ENCODE assay signal across 9 cellular contexts in genomic region chr4:80492761-80493160, GRCh38.
DNase-seq lines count a peak whose midpoint lies in the region; ATAC-seq and TF ChIP-seq lines count a peak whose summit lies in the region.
"Had no signal": no experiment of that assay in that cellular context is flagged by ENCODE, and none has a peak within 500 bp of the region (broad histone marks: within the 10 kb centered on the region; RNA-seq: fewer than 3 reads in every experiment).

No MANE protein-coding gene starts in this region.

- H3K27me3 Mint-ChIP-seq in activated T-cell treated with anti-CD3 and anti-CD28 coated beads, Interleukin-2, amount 50 U/mL, for 72 hours (ENCODE audit: low read depth), result no peaks in the 10 kb centered on the region

- peak; percentile 28 for DNase-seq in NCI-H226
- DNase-seq in activated T-cell treated with anti-CD3 and anti-CD28 coated beads, Interleukin-2, amount 50 U/mL, for 72 hours, result peak; percentile 18 to 26
- no peak for DNase-seq in spleen
- no peak for DNase-seq in NCI-H2171 (lab: John Stamatoyannopoulos, UW)
- DNase-seq in middle frontal gyrus (ENCODE audit: extremely low spot score, low spot score), result no peak
- DNase-seq in mesenteric fat pad (ENCODE audit: low spot score), result no peak
- no peak for DNase-seq in uterus

- H3K27me3 ChIP-seq in spleen (replicated peaks in 1 of 7) (no peaks in the 10 kb centered on the region), uterus (no peaks in the 10 kb centered on the region)

- H3K27ac ChIP-seq in spleen, result peak overlapping the region in 6 of 8 donors; percentile 7 to 65 (median 56)
- no peak overlapping the region for H3K27ac ChIP-seq in uterus
- H3K27ac ChIP-seq: epithelial cell of prostate had no signal

- H3K9me3 Mint-ChIP-seq in activated T-cell treated with anti-CD3 and anti-CD28 coated beads, Interleukin-2, amount 50 U/mL, for 72 hours, result peaks cover 14 to 17% of the 10 kb centered on the region in 2 donors

- H3K36me3 Mint-ChIP-seq in activated T-cell treated with anti-CD3 and anti-CD28 coated beads, Interleukin-2, amount 50 U/mL, for 72 hours (ENCODE audit: insufficient read depth in 2 of 2), result peaks cover 7 to 13% of the 10 kb centered on the region in 2 donors

- peak; percentile 62 for ATAC-seq in GM19395 (IDR thresholded peaks at IDR 0.05; ENCODE audit: unreplicated experiment)
- peak; percentile 90 to 94 for ATAC-seq in activated T-cell treated with anti-CD3 and anti-CD28 coated beads, Interleukin-2, amount 50 U/mL, for 72 hours (replicated peaks in 1 of 2)

- intact Hi-C loops in spleen (cut with DNase I; ENCODE audit: low total_unique reads) (no loop called here), uterus (cut with DNase I; ENCODE audit: low total_unique reads) (no loop called here)

- peaks cover 0 to 19% (median 14%) of the 10 kb centered on the region in 8 donors for H3K9me3 ChIP-seq in spleen
- H3K9me3 ChIP-seq in uterus, result no peaks in the 10 kb centered on the region

- no peak for TF ChIP-seq CTCF in spleen (IDR thresholded peaks at IDR 0.05 in 8 of 11, conservative IDR thresholded peaks at IDR 0.05 in 3 of 11)
- TF ChIP-seq CTCF in uterus (IDR thresholded peaks at IDR 0.05), result no peak

- H3K4me1 Mint-ChIP-seq in activated T-cell treated with anti-CD3 and anti-CD28 coated beads, Interleukin-2, amount 50 U/mL, for 72 hours (ENCODE audit: low read depth), result peaks cover 26% of the 10 kb centered on the region

- WGBS in spleen, 5 donors, result 43 to 78% (median 71%) methylated on average over 1 of the region's 1 CpG

- peak overlapping the region in 1 of 2 donors; percentile 21 for H3K4me3 Mint-ChIP-seq in activated T-cell treated with anti-CD3 and anti-CD28 coated beads, Interleukin-2, amount 50 U/mL, for 72 hours

- H3K4me3 ChIP-seq in spleen (no peak overlapping the region), uterus (no peak overlapping the region)

- no peak for TF ChIP-seq POLR2A in spleen (IDR thresholded peaks at IDR 0.05)
- no peak for TF ChIP-seq POLR2A in uterus (IDR thresholded peaks at IDR 0.05)

- H3K4me1 ChIP-seq in spleen (peaks cover 0 to 25% (median 5%) of the 10 kb centered on the region in 6 donors), uterus (no peaks in the 10 kb centered on the region)

- H3K36me3 ChIP-seq in spleen (no peaks in the 10 kb centered on the region), uterus (no peaks in the 10 kb centered on the region)

- H3K27ac Mint-ChIP-seq in activated T-cell treated with anti-CD3 and anti-CD28 coated beads, Interleukin-2, amount 50 U/mL, for 72 hours, result peak overlapping the region; percentile 68

Comparison
In these comparisons a context has a peak if more than half of its experiments do, and no peak if none do; other contexts are left out.
1. DNase-seq: peak in NCI-H226 (single experiment) and activated T-cell treated with anti-CD3 and anti-CD28 coated beads, Interleukin-2, amount 50 U/mL, for 72 hours (2 of 2); none in spleen (single experiment), NCI-H2171 (single experiment), middle frontal gyrus (single experiment), mesenteric fat pad (single experiment) and uterus (0 of 2).
2. H3K27ac ChIP-seq: peak in spleen (6 of 8); none in uterus (0 of 2).